Comparison of ENCODE assay signal across 23 cellular contexts in the genomic region with DNA sequence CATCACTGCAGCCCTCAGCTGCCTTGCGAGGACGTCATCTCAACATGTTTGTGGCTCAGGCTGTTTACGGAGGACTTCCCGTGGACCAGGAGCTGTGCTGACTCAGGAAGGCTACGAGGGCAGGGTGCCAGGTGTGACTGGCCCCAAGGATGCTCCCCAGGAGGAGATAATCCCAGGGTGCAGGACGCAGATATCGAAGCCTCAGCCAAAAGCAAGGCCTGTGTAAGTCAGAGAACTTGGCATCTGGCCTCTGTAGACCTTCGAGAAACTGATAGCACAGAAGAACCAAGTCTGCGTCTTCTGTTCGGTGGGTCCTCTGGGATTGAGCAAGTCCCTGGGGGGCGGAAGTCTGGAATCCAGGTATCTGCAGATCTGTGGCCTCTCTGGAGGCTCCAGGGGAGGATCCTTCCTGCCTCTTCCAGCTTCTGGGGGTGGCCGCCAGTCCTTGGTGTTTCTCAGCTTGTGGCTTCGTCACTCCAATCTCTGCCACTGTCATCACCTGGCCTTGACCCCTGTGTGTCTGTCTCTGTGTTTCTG. TPM values are rescaled to one million over a fixed set of nuclear protein-coding genes. Genes with fewer than 3 reads are reported as not detected.
DNase-seq lines count a peak whose midpoint lies in the region; ATAC-seq and TF ChIP-seq lines count a peak whose summit lies in the region.
"Had no signal": no experiment of that assay in that cellular context is flagged by ENCODE, and none has a peak within 500 bp of the region (broad histone marks: within the 10 kb centered on the region; RNA-seq: fewer than 3 reads in every experiment).

No MANE protein-coding gene starts in this region.

- H4K20me1 ChIP-seq in GM23248 (ENCODE audit: insufficient read depth), result no peaks in the 10 kb centered on the region

- WGBS in GM23248 (ENCODE audit: low coverage in 1 of 2, low lambda C conversion rate in 2 of 2, missing lambda C conversion rate in 2 of 2), 2 experiments, result 77 to 86% methylated on average over 13 of the region's 13 CpGs
- no CpG with 5 or more reads among the region's 13 CpGs for WGBS in neuronal stem cell (ENCODE audit: extremely low coverage in 2 of 2, insufficient read length in 2 of 2, insufficient replicate concordance in 1 of 2), 2 donors

- no peak overlapping the region for H3K23ac ChIP-seq in neuronal stem cell (ENCODE audit: low read depth, low read length, poor library complexity)

- H3K27me3 ChIP-seq in GM23248 (replicated peaks; ENCODE audit: insufficient read depth) (no peaks in the 10 kb centered on the region), neuronal stem cell (ENCODE audit: control insufficient read depth in 3 of 3, insufficient read depth in 3 of 3, low read depth in 1 of 3, low read length in 3 of 3) (no peaks in the 10 kb centered on the region)
- H3K27me3 ChIP-seq: heart left ventricle, Peyer's patch, spleen, transverse colon had no signal

- no peak for ATAC-seq in mucosa of descending colon
- no peak for ATAC-seq in naive thymus-derived CD8-positive, alpha-beta T cell
- ATAC-seq: heart left ventricle; stimulated activated naive CD8-positive, alpha-beta T cell treated with anti-CD3 and anti-CD28 coated beads, Interleukin-15, amount 100 ng/mL, for 72 hours had no signal

- H2BK5ac ChIP-seq in neuronal stem cell (ENCODE audit: low read length), result no peak overlapping the region

- H3K4me3 ChIP-seq in GM23248 (no peak overlapping the region), choroid plexus epithelial cell (ENCODE audit: low read depth, low read length) (no peak overlapping the region), neuronal stem cell (ENCODE audit: low read length in 2 of 2) (no peak overlapping the region), mucosa of descending colon (no peak overlapping the region)
- H3K4me3 ChIP-seq: heart left ventricle, Peyer's patch, spleen, transverse colon had no signal

- in situ Hi-C loops in GM23248 (cut with MboI), result no loop called here

- H3K14ac ChIP-seq in neuronal stem cell (ENCODE audit: low read length), result no peak overlapping the region

- peak overlapping the region; percentile 14 for H2BK12ac ChIP-seq in neuronal stem cell (ENCODE audit: low read length)

- H4K91ac ChIP-seq in neuronal stem cell (ENCODE audit: low read depth, low read length, poor library complexity), result no peak overlapping the region

- H3K9ac ChIP-seq in GM23248, result no peak overlapping the region
- no peak overlapping the region for H3K9ac ChIP-seq in neuronal stem cell (ENCODE audit: low read depth, low read length, poor library complexity)

- no peak overlapping the region for H3K4me2 ChIP-seq in GM23248 (ENCODE audit: unreplicated experiment)
- H3K4me2 ChIP-seq in neuronal stem cell (ENCODE audit: insufficient read depth, low read length, poor library complexity, severe bottlenecking), result no peak overlapping the region

- H3K9me3 Mint-ChIP-seq in naive thymus-derived CD8-positive, alpha-beta T cell, result no peaks in the 10 kb centered on the region
- H3K9me3 Mint-ChIP-seq: stimulated activated naive CD8-positive, alpha-beta T cell treated with anti-CD3 and anti-CD28 coated beads, Interleukin-15, amount 100 ng/mL, for 72 hours; T-helper 1 cell treated with Interleukin-12 subunit alpha and Interleukin-12 subunit beta and Interleukin-4 antibody, amounts not matched to agents 30 μg/mL and 1 μg/mL, for 36 hours had no signal

- POLR2A ChIA-PET in naive thymus-derived CD8-positive, alpha-beta T cell (lab: Charles Lee), result no interaction called here

- no peak overlapping the region for H2BK120ac ChIP-seq in neuronal stem cell (ENCODE audit: low read depth, low read length)

- DNase-seq in GM23248 (peak; percentile 24), choroid plexus epithelial cell (ENCODE audit: low read depth) (peak; percentile 46), neuronal stem cell (ENCODE audit: low spot score) (no peak), mucosa of descending colon (no peak)
- DNase-seq in naive thymus-derived CD8-positive, alpha-beta T cell, result no peak
- DNase-seq in stimulated activated CD4-positive, alpha-beta T cell treated with anti-CD3 and anti-CD28 coated beads, Interleukin-2, amount 100 ng/mL, for 48 hours, result no peak
- no peak for DNase-seq in stimulated activated CD4-positive, alpha-beta T cell treated with anti-CD3 and anti-CD28 coated beads, Interleukin-1b, Interleukin-23, amount 100 ng/mL, for 48 hours
- DNase-seq: activated CD8-positive, alpha-beta memory T cell treated with anti-CD3 and anti-CD28 coated beads, Interleukin-2, amount 50 U/mL, for 4 hours; activated effector memory CD4-positive, alpha-beta T cell treated with Interleukin-2 at 50 U/mL for 16 hours; cortex of kidney; heart left ventricle; NCI-H446; Peyer's patch; spleen; stimulated activated CD4-positive, alpha-beta T cell treated with anti-CD3 and anti-CD28 coated beads, Interleukin-4, amount 100 ng/mL, for 4 hours; stimulated activated naive CD8-positive, alpha-beta T cell treated with anti-CD3 and anti-CD28 coated beads, Interleukin-15, amount 100 ng/mL, for 72 hours; transverse colon; WERI-Rb-1 had no signal

- H3K4me1 ChIP-seq in GM23248 (ENCODE audit: insufficient read depth) (no peaks in the 10 kb centered on the region), neuronal stem cell (ENCODE audit: control insufficient read depth in 2 of 2, insufficient read depth in 1 of 2, low read depth in 1 of 2, low read length in 2 of 2) (peaks cover 9 to 16% of the 10 kb centered on the region in 2 donors), mucosa of descending colon (ENCODE audit: low read depth) (peaks cover 25% of the 10 kb centered on the region)

- H4K8ac ChIP-seq in neuronal stem cell (ENCODE audit: low read depth, low read length), result no peak overlapping the region

- no peaks in the 10 kb centered on the region for H3K27me3 Mint-ChIP-seq in naive thymus-derived CD8-positive, alpha-beta T cell
- H3K27me3 Mint-ChIP-seq: stimulated activated naive CD8-positive, alpha-beta T cell treated with anti-CD3 and anti-CD28 coated beads, Interleukin-15, amount 100 ng/mL, for 72 hours had no signal

- no peak overlapping the region for H3K27ac ChIP-seq in GM23248
- H3K27ac ChIP-seq in neuronal stem cell (replicated peaks; ENCODE audit: low read length), result no peak overlapping the region
- H3K27ac ChIP-seq: heart left ventricle, Peyer's patch, spleen, transverse colon, WERI-Rb-1 had no signal

- no peak overlapping the region for H2AK5ac ChIP-seq in neuronal stem cell (ENCODE audit: low read depth, low read length)

- H3K4ac ChIP-seq in neuronal stem cell (ENCODE audit: low read length), result no peak overlapping the region

- no peak overlapping the region for H3K18ac ChIP-seq in neuronal stem cell (ENCODE audit: low read length)

- H3K79me2 ChIP-seq in GM23248 (ENCODE audit: insufficient read depth), result peaks cover 42% of the 10 kb centered on the region

- peak overlapping the region in 4 of 10 donors; percentile 53 to 95 (median 76) for H3K27ac Mint-ChIP-seq in naive thymus-derived CD8-positive, alpha-beta T cell
- H3K27ac Mint-ChIP-seq: stimulated activated naive CD8-positive, alpha-beta T cell treated with anti-CD3 and anti-CD28 coated beads, Interleukin-15, amount 100 ng/mL, for 72 hours; T-helper 1 cell treated with Interleukin-12 subunit alpha and Interleukin-12 subunit beta and Interleukin-4 antibody, amounts not matched to agents 30 μg/mL and 1 μg/mL, for 36 hours had no signal

- H2AFZ ChIP-seq in GM23248, result no peak overlapping the region
- H2AFZ ChIP-seq in neuronal stem cell (ENCODE audit: low read length), result peak overlapping the region; percentile 69

- H3K9me2 ChIP-seq in GM23248 (ENCODE audit: insufficient read depth), result no peaks in the 10 kb centered on the region

- H3K36me3 ChIP-seq in GM23248 (ENCODE audit: low read depth) (no peaks in the 10 kb centered on the region), neuronal stem cell (replicated peaks in 1 of 2; ENCODE audit: control insufficient read depth in 2 of 2, insufficient read depth in 2 of 2, low read length in 2 of 2) (peaks cover 0 to 5% of the 10 kb centered on the region in 2 donors), mucosa of descending colon (ENCODE audit: low read depth) (no peaks in the 10 kb centered on the region)
- H3K36me3 ChIP-seq: heart left ventricle, Peyer's patch, transverse colon had no signal

- TF ChIP-seq CTCF in choroid plexus epithelial cell (conservative IDR thresholded peaks at IDR 0.05; ENCODE audit: low read depth, low read length) (no peak), mucosa of descending colon (IDR thresholded peaks at IDR 0.05) (no peak)

- peaks cover 17% of the 10 kb centered on the region for H3K79me1 ChIP-seq in neuronal stem cell (ENCODE audit: low read depth, low read length)

- H2BK15ac ChIP-seq in neuronal stem cell (ENCODE audit: low read length), result peak overlapping the region; percentile 91

- H3K9me3 ChIP-seq in GM23248 (ENCODE audit: low read depth) (no peaks in the 10 kb centered on the region), neuronal stem cell (replicated peaks in 1 of 2; ENCODE audit: control insufficient read depth in 2 of 2, insufficient read depth in 1 of 2, low read depth in 1 of 2, low read length in 2 of 2) (peaks cover 0 to 2% of the 10 kb centered on the region in 2 donors), mucosa of descending colon (no peaks in the 10 kb centered on the region)
- H3K9me3 ChIP-seq: heart left ventricle, Peyer's patch, spleen, transverse colon had no signal

- H3K4me1 Mint-ChIP-seq in naive thymus-derived CD8-positive, alpha-beta T cell, result peaks cover 18 to 46% (median 39%) of the 10 kb centered on the region in 4 donors

- H3K36me3 Mint-ChIP-seq in naive thymus-derived CD8-positive, alpha-beta T cell, result peaks cover 0 to 2% (median 0%) of the 10 kb centered on the region in 3 donors

- no peak overlapping the region for H3K4me3 Mint-ChIP-seq in naive thymus-derived CD8-positive, alpha-beta T cell
- H3K4me3 Mint-ChIP-seq: stimulated activated naive CD8-positive, alpha-beta T cell treated with anti-CD3 and anti-CD28 coated beads, Interleukin-15, amount 100 ng/mL, for 72 hours; T-helper 1 cell treated with Interleukin-12 subunit alpha and Interleukin-12 subunit beta and Interleukin-4 antibody, amounts not matched to agents 30 μg/mL and 1 μg/mL, for 36 hours had no signal

- H3F3A ChIP-seq in GM23248 (ENCODE audit: insufficient read depth), result no peaks in the 10 kb centered on the region

- intact Hi-C loops in mucosa of descending colon (cut with DNase I, micrococcal nuclease), result no loop called here

RNA-seq across cellular contexts. Expression of gene DOHH, which starts 2.6 kb away (rescaled TPM):
- total RNA-seq in GM23248 (2014; rRNA removed; shearing (Covaris generic)), result 17.5 and 20.4 TPM in 2 replicates
- polyA plus RNA-seq in GM23248 (2016; fragmentation: Nextera tagmentation; extraction: Ambion mirVana), result 15.0 and 16.9 TPM in 2 replicates
- 62.5 TPM for polyA plus RNA-seq in PFSK-1 (2012; ENCODE audit: insufficient read length, low read depth)
- polyA plus RNA-seq in neuronal stem cell (2013, experiment 1 of 2), result 3.9 TPM
- polyA plus RNA-seq in neuronal stem cell (2013, experiment 2 of 2), result 3.7 TPM
- total RNA-seq in mucosa of descending colon, result 10 to 100 TPM in 2 of 3 donors, 1 to 10 TPM in 1; 7.6 to 11.1 (median 10.4) TPM
- total RNA-seq in naive thymus-derived CD8-positive, alpha-beta T cell, result 1 to 10 TPM; 6.5 to 6.6 TPM
- polyA plus RNA-seq in naive thymus-derived CD8-positive, alpha-beta T cell, result 10 to 100 TPM in 1 of 3 donors, 1 to 10 TPM in 2; 6.9 to 15.5 (median 7.8) TPM

RNA-seq across cellular contexts. Expression of gene FZR1, which starts 3.0 kb away (rescaled TPM):
- 36.5 and 61.3 TPM in 2 replicates for total RNA-seq in GM23248 (2014; rRNA removed; shearing (Covaris generic))
- 32.3 and 38.4 TPM in 2 replicates for polyA plus RNA-seq in GM23248 (2016; fragmentation: Nextera tagmentation; extraction: Ambion mirVana)
- polyA plus RNA-seq in PFSK-1 (2012; ENCODE audit: insufficient read length, low read depth), result 57.3 TPM
- 41.4 TPM for polyA plus RNA-seq in neuronal stem cell (2013, experiment 1 of 2)
- 37.0 TPM for polyA plus RNA-seq in neuronal stem cell (2013, experiment 2 of 2)
- total RNA-seq in mucosa of descending colon, result 10 to 100 TPM; 35.9 to 59.6 (median 46.4) TPM
- 10 to 100 TPM; 61.2 to 65.1 TPM for total RNA-seq in naive thymus-derived CD8-positive, alpha-beta T cell
- 10 to 100 TPM in 1 of 3 donors, 1 to 10 TPM in 2; 8.1 to 11.8 (median 9.5) TPM for polyA plus RNA-seq in naive thymus-derived CD8-positive, alpha-beta T cell

RNA-seq across cellular contexts. Expression of gene SMIM44, which starts 19.9 kb away (rescaled TPM):
- not detected in 2 replicates for total RNA-seq in GM23248 (2014; rRNA removed; shearing (Covaris generic))
- not detected in 2 replicates for polyA plus RNA-seq in GM23248 (2016; fragmentation: Nextera tagmentation; extraction: Ambion mirVana)
- polyA plus RNA-seq in PFSK-1 (2012; ENCODE audit: insufficient read length, low read depth), result not detected
- not detected for polyA plus RNA-seq in neuronal stem cell (2013, experiment 1 of 2)
- polyA plus RNA-seq in neuronal stem cell (2013, experiment 2 of 2), result not detected
- total RNA-seq in mucosa of descending colon, result 1 to 10 TPM; 1.1 to 5.5 (median 5.5) TPM
- total RNA-seq in naive thymus-derived CD8-positive, alpha-beta T cell, result not detected
- polyA plus RNA-seq in naive thymus-derived CD8-positive, alpha-beta T cell, result not detected
- total RNA-seq: fibroblast of lung, heart left ventricle, liver, renal cortical epithelial cell, spleen had no signal
- polyA plus RNA-seq: fibroblast of lung, heart left ventricle, liver, spleen had no signal

RNA-seq across cellular contexts. Expression of gene SMIM24, which starts 22.8 kb away (rescaled TPM):
- total RNA-seq in GM23248 (2014; rRNA removed; shearing (Covaris generic)), result not detected in 2 replicates
- polyA plus RNA-seq in GM23248 (2016; fragmentation: Nextera tagmentation; extraction: Ambion mirVana), result not detected in 2 replicates
- 1.0 TPM for polyA plus RNA-seq in PFSK-1 (2012; ENCODE audit: insufficient read length, low read depth)
- 1.5 TPM for polyA plus RNA-seq in neuronal stem cell (2013, experiment 1 of 2)
- 1.3 TPM for polyA plus RNA-seq in neuronal stem cell (2013, experiment 2 of 2)
- 10 to 100 TPM in 2 of 3 donors, 1 to 10 TPM in 1; 8.5 to 62.5 (median 41.8) TPM for total RNA-seq in mucosa of descending colon
- total RNA-seq in naive thymus-derived CD8-positive, alpha-beta T cell, result not detected
- polyA plus RNA-seq in naive thymus-derived CD8-positive, alpha-beta T cell, result under 1 TPM; 0.43 to 0.57 (median 0.53) TPM
- total RNA-seq: fibroblast of lung, heart left ventricle had no signal
- polyA plus RNA-seq: fibroblast of lung had no signal

RNA-seq across cellular contexts. Expression of gene TEKTIP1, which starts 35.9 kb away (rescaled TPM):
- total RNA-seq in GM23248 (2014; rRNA removed; shearing (Covaris generic)), result not detected in 2 replicates
- polyA plus RNA-seq in GM23248 (2016; fragmentation: Nextera tagmentation; extraction: Ambion mirVana), result 0.33 TPM in 1 of 2 replicates, not detected in the other
- polyA plus RNA-seq in PFSK-1 (2012; ENCODE audit: insufficient read length, low read depth), result 9.4 TPM
- 0.07 TPM for polyA plus RNA-seq in neuronal stem cell (2013, experiment 1 of 2)
- 0.07 TPM for polyA plus RNA-seq in neuronal stem cell (2013, experiment 2 of 2)
- total RNA-seq in mucosa of descending colon, result 1 to 10 TPM; 3.2 to 6.0 (median 3.4) TPM
- 10 to 100 TPM in 1 of 2 experiments, 1 to 10 TPM in 1; 8.8 to 12.5 TPM for total RNA-seq in naive thymus-derived CD8-positive, alpha-beta T cell
- under 1 TPM in 1 of 3 donors, not detected in 2; 0.45 TPM for polyA plus RNA-seq in naive thymus-derived CD8-positive, alpha-beta T cell
- total RNA-seq: fibroblast of lung, renal cortical epithelial cell had no signal
- polyA plus RNA-seq: fibroblast of lung, heart left ventricle, liver had no signal

Comparison
In these comparisons a context has a peak if more than half of its experiments do, and no peak if none do; other contexts are left out.
1. DNase-seq: peak in GM23248 (single experiment) and choroid plexus epithelial cell (single experiment); none in neuronal stem cell (single experiment), mucosa of descending colon (0 of 3), naive thymus-derived CD8-positive, alpha-beta T cell (0 of 10), stimulated activated CD4-positive, alpha-beta T cell treated with anti-CD3 and anti-CD28 coated beads, Interleukin-2, amount 100 ng/mL, for 48 hours (0 of 2) and stimulated activated CD4-positive, alpha-beta T cell treated with anti-CD3 and anti-CD28 coated beads, Interleukin-1b, Interleukin-23, amount 100 ng/mL, for 48 hours (single experiment).